27 cellular contexts compared by ENCODE assay signal in the genomic region with DNA sequence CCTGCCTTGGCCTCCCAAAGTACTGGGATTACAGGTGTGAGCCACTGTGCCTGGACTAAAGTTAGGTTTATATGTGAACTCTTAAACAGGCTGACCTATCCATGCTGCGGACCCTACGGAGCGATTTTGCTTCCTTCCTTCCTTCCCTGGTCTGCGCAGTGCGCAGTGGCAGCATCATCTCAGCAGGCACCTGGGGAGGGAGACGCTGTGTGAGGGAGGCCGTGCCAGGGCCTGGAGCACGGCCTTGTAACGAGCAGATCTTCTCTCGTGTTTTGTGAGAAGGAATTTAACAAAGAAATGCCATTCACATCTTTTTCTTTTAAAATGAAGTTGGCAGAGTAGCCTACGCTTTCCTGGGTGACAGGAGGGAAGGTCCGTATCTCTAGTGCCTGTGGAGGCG. TPM values are rescaled to one million over a fixed set of nuclear protein-coding genes. Genes with fewer than 3 reads are reported as not detected.
DNase-seq lines count a peak whose midpoint lies in the region; TF ChIP-seq lines count a peak whose summit lies in the region.
"Had no signal": no experiment of that assay in that cellular context is flagged by ENCODE, and none has a peak within 500 bp of the region (broad histone marks: within the 10 kb centered on the region; RNA-seq: fewer than 3 reads in every experiment).

No MANE protein-coding gene starts in this region.

- H3K27me3 Mint-ChIP-seq in H9 (ENCODE audit: low read depth): no peaks in the 10 kb centered on the region

- no peak overlapping the region for H4K91ac ChIP-seq in H9 (ENCODE audit: insufficient read length, low read depth, low read length)

- no peak overlapping the region for H3K4me3 ChIP-seq in BLaER1 treated with 17β-estradiol and CSF1 and Interleukin-3, amounts not matched to agents 10 nM and 100 nM
- H3K4me3 ChIP-seq in thyroid gland (replicated peaks in 1 of 3) (no peak overlapping the region), adrenal gland (no peak overlapping the region)
- H3K4me3 ChIP-seq: GM23248 had no signal

- H3K56ac ChIP-seq in H9 (ENCODE audit: insufficient read length, low read depth, low read length): no peak overlapping the region

- no peak overlapping the region for H2BK20ac ChIP-seq in H9 (ENCODE audit: low read depth, low read length, poor library complexity, severe bottlenecking)

- H3K23me2 ChIP-seq in H9 (ENCODE audit: insufficient read length, low read depth, low read length, poor library complexity, severe bottlenecking): no peaks in the 10 kb centered on the region

- no peak overlapping the region for H4K5ac ChIP-seq in H9 (ENCODE audit: insufficient read length, low read depth, low read length)

- H3K9ac ChIP-seq in BLaER1 treated with 17β-estradiol and CSF1 and Interleukin-3, amounts not matched to agents 10 nM and 100 nM: peak overlapping the region in 1 of 11 experiments; percentile 25; a peak in 1 of 22 replicates
- H3K9ac ChIP-seq in H9 (ENCODE audit: extremely low read depth, insufficient read length, low read length): no peak overlapping the region
- H3K9ac ChIP-seq: GM23248 had no signal

- H3K4ac ChIP-seq in H9 (ENCODE audit: low read depth, low read length): no peak overlapping the region

- no peaks in the 10 kb centered on the region for H3K79me2 ChIP-seq in H9 (ENCODE audit: insufficient read depth, low read length)

- peaks cover 0 to 52% (median 22%) of the 10 kb centered on the region in 11 experiments; a peak in 15 of 22 replicates for H4K20me1 ChIP-seq in BLaER1 treated with 17β-estradiol and CSF1 and Interleukin-3, amounts not matched to agents 10 nM and 100 nM
- H4K20me1 ChIP-seq in H9 (ENCODE audit: control insufficient read depth, insufficient read depth, insufficient read length): no peaks in the 10 kb centered on the region

- TF ChIP-seq POLR2A in thyroid gland (IDR thresholded peaks at IDR 0.05): no peak
- no peak for TF ChIP-seq POLR2A in adrenal gland (IDR thresholded peaks at IDR 0.05)

- peaks cover 0 to 4% of the 10 kb centered on the region in 2 experiments; a peak in 3 of 4 replicates for H3K4me1 Mint-ChIP-seq in H9

- no peaks in the 10 kb centered on the region for H3K9me3 Mint-ChIP-seq in H9
- H3K9me3 Mint-ChIP-seq: CD8-positive, alpha-beta T cell had no signal

- DNase-seq in H9 (no peak), cerebellar cortex (ENCODE audit: low spot score) (peak; percentile 57), thyroid gland (no peak), adrenal gland (no peak), NCI-H2196 treated with DMSO at 0.1 percent for 48 hours (lab: John Stamatoyannopoulos, UW; ENCODE audit: unreplicated experiment) (no peak), NCI-H146 (lab: John Stamatoyannopoulos, UW) (no peak)
- DNase-seq: Caco-2; CD8-positive, alpha-beta T cell; GM23248; HCEC 1CT; IMR-90; KG1; MM.1S; NCI-H1048; NCI-H1417 treated with DMSO at 0.1 percent for 48 hours; NCI-H187; NCI-H2081 treated with DMSO at 0.1 percent for 48 hours; NCI-H2171 treated with DMSO at 0.1 percent for 48 hours; NCI-H446; NCI-H526; NCI-H82; NK-92 treated with Interleukin-12 subunit alpha and Interleukin-12 subunit beta, amount 100 ng/mL, for 24 hours; SHP77; T-helper 1 cell had no signal

- H2BK120ac ChIP-seq in H9 (ENCODE audit: low read depth, low read length, poor library complexity, severe bottlenecking): no peak overlapping the region

- H3K18ac ChIP-seq in H9 (ENCODE audit: insufficient read length, low read depth, low read length): no peak overlapping the region

- H3K27ac ChIP-seq in BLaER1 treated with 17β-estradiol and CSF1 and Interleukin-3, amounts not matched to agents 10 nM and 100 nM: no peak overlapping the region
- H3K27ac ChIP-seq in H9 (ENCODE audit: insufficient read length, low read depth, low read length): no peak overlapping the region
- H3K27ac ChIP-seq in thyroid gland: peak overlapping the region; percentile 87 to 98 (median 93)
- no peak overlapping the region for H3K27ac ChIP-seq in adrenal gland
- H3K27ac ChIP-seq: C4-2B, GM23248, RWPE1 had no signal

- H3K36me3 Mint-ChIP-seq in H9 (ENCODE audit: insufficient read depth in 1 of 3, low read depth in 3 of 3): peaks cover 7 to 86% (median 50%) of the 10 kb centered on the region in 3 experiments; a peak in 6 of 7 replicates

- peaks cover 29 to 93% (median 41%) of the 10 kb centered on the region in 11 experiments for H3K36me3 ChIP-seq in BLaER1 treated with 17β-estradiol and CSF1 and Interleukin-3, amounts not matched to agents 10 nM and 100 nM
- H3K36me3 ChIP-seq in thyroid gland: no peaks in the 10 kb centered on the region
- peaks cover 0 to 55% of the 10 kb centered on the region in 2 donors for H3K36me3 ChIP-seq in adrenal gland (replicated peaks in 1 of 2)

- no peak for TF ChIP-seq CTCF in H9 (conservative IDR thresholded peaks at IDR 0.05)
- no peak for TF ChIP-seq CTCF in thyroid gland (IDR thresholded peaks at IDR 0.05)
- no peak for TF ChIP-seq CTCF in adrenal gland (IDR thresholded peaks at IDR 0.05)

- H3K4me3 Mint-ChIP-seq in H9: no peak overlapping the region
- H3K4me3 Mint-ChIP-seq: CD8-positive, alpha-beta T cell had no signal

- no peak overlapping the region for H3T11ph ChIP-seq in H9 (ENCODE audit: low read length)

- H3K14ac ChIP-seq in H9 (ENCODE audit: insufficient read depth, low read length): no peak overlapping the region

- peaks cover 0 to 7% (median 0%) of the 10 kb centered on the region in 11 experiments; a peak in 1 of 22 replicates for H3K27me3 ChIP-seq in BLaER1 treated with 17β-estradiol and CSF1 and Interleukin-3, amounts not matched to agents 10 nM and 100 nM
- H3K27me3 ChIP-seq in H9 (ENCODE audit: insufficient read depth, low read length) (no peaks in the 10 kb centered on the region), thyroid gland (no peaks in the 10 kb centered on the region), adrenal gland (no peaks in the 10 kb centered on the region)

- H3K23ac ChIP-seq in H9 (ENCODE audit: insufficient read length, low read depth, low read length): no peak overlapping the region

- intact Hi-C loops in thyroid gland (cut with DNase I): no loop called here
- intact Hi-C loops in adrenal gland (cut with DNase I): no loop called here

- H4K8ac ChIP-seq in H9 (replicated peaks; ENCODE audit: insufficient read length, low read depth, low read length): no peak overlapping the region

- no CpG with 5 or more reads among the region's 13 CpGs for WGBS in H9 (ENCODE audit: extremely low coverage, insufficient read length, low lambda C conversion rate)
- WGBS in thyroid gland, 2 donors: 60 to 64% methylated on average over 12 to 13 of the region's 13 CpGs
- WGBS in adrenal gland, 4 donors: 91 to 97% (median 96%) methylated on average over 13 of the region's 13 CpGs

- no peak overlapping the region for H2BK15ac ChIP-seq in H9 (ENCODE audit: low read depth, low read length)

- no peak overlapping the region for H2AK5ac ChIP-seq in H9 (ENCODE audit: insufficient read length, low read length)

- no peaks in the 10 kb centered on the region for H3K9me3 ChIP-seq in BLaER1 treated with 17β-estradiol and CSF1 and Interleukin-3, amounts not matched to agents 10 nM and 100 nM (replicated peaks in 1 of 11)
- H3K9me3 ChIP-seq in H9 (ENCODE audit: control insufficient read depth, low read depth, low read length) (no peaks in the 10 kb centered on the region), thyroid gland (no peaks in the 10 kb centered on the region), adrenal gland (replicated peaks in 1 of 3) (no peaks in the 10 kb centered on the region)
- H3K9me3 ChIP-seq: Caco-2 had no signal

- peaks cover 6 to 85% (median 59%) of the 10 kb centered on the region in 10 experiments for H3K4me1 ChIP-seq in BLaER1 treated with 17β-estradiol and CSF1 and Interleukin-3, amounts not matched to agents 10 nM and 100 nM
- H3K4me1 ChIP-seq in H9 (ENCODE audit: insufficient read depth, low read length) (no peaks in the 10 kb centered on the region; the same call in 1 of the 2 replicates), thyroid gland (peaks cover 59 to 90% of the 10 kb centered on the region in 2 donors), adrenal gland (replicated peaks in 1 of 2) (no peaks in the 10 kb centered on the region)

- no peak overlapping the region for H2BK12ac ChIP-seq in H9 (ENCODE audit: insufficient read length, low read depth, low read length)

- H3K79me1 ChIP-seq in H9 (ENCODE audit: insufficient read depth, low read depth, low read length, poor library complexity, severe bottlenecking): no peaks in the 10 kb centered on the region

- H3K27ac Mint-ChIP-seq in H9: peak overlapping the region in 2 of 3 experiments; percentile 1 to 75; a peak in 3 of 7 replicates
- H3K27ac Mint-ChIP-seq: CD8-positive, alpha-beta T cell had no signal

- no peak overlapping the region for H2AFZ ChIP-seq in H9 (ENCODE audit: low read length)
- H2AFZ ChIP-seq: GM23248 had no signal

- H3K4me2 ChIP-seq in BLaER1 treated with 17β-estradiol and CSF1 and Interleukin-3, amounts not matched to agents 10 nM and 100 nM: peak overlapping the region in 9 of 11 experiments; percentile 26 to 71 (median 66); a peak in 16 of 22 replicates
- no peak overlapping the region for H3K4me2 ChIP-seq in H9 (ENCODE audit: insufficient read depth, insufficient read length, low read length)

- H2BK5ac ChIP-seq in H9 (ENCODE audit: insufficient read length, low read length): no peak overlapping the region

RNA-seq across cellular contexts. Expression of a gene that starts 45.8 kb away (rescaled TPM):
- total RNA-seq in H9 (2021): 38.1 and 43.4 TPM in 2 replicates
- total RNA-seq in thyroid gland: 10 to 100 TPM; 21.3 to 36.2 (median 24.0) TPM
- 10 to 100 TPM in 6 of 8 donors, 1 to 10 TPM in 2; 8.2 to 18.4 (median 12.6) TPM for total RNA-seq in adrenal gland
- polyA plus RNA-seq in adrenal gland: 10 to 100 TPM in 1 of 3 donors, 1 to 10 TPM in 2; 9.3 to 21.7 (median 9.6) TPM

RNA-seq across cellular contexts. Expression of a gene that starts 55.5 kb away (rescaled TPM):
- total RNA-seq in H9 (2021) (319 and 350 TPM in 2 replicates), thyroid gland (100 to 1,000 TPM in 1 of 4 donors, 10 to 100 TPM in 3; 32.8 to 212 (median 51.3) TPM), adrenal gland (1 to 10 TPM; 3.0 to 8.6 (median 5.5) TPM)
- polyA plus RNA-seq in adrenal gland: 1 to 10 TPM; 2.6 to 7.2 (median 6.8) TPM
- total RNA-seq: CD8-positive, alpha-beta T cell had no signal

Comparison
In these comparisons a context has a peak if more than half of its experiments do, and no peak if none do; other contexts are left out.
1. H3K27ac ChIP-seq: peak in thyroid gland (3 of 3); none in BLaER1 treated with 17β-estradiol and CSF1 and Interleukin-3, amounts not matched to agents 10 nM and 100 nM (0 of 11), H9 (single experiment) and adrenal gland (0 of 5).